1 cellular context compared by ENCODE assay signal in genomic region chr4:102862747-102863146, GRCh38.
TF ChIP-seq lines count a peak whose summit lies in the region.

No MANE protein-coding gene starts in this region.

TF ChIP-seq in HepG2, 621 proteins besides CTCF, POLR2A, EP300 and RAD21 (continued from another document):
- TF ChIP-seq ZBTB49 (CRISPR knock-in tag; IDR thresholded peaks at IDR 0.05; ENCODE audit: borderline replicate concordance) (no peak), ZBTB21 (CRISPR knock-in tag; IDR thresholded peaks at IDR 0.05) (no peak), MYNN (CRISPR knock-in tag; IDR thresholded peaks at IDR 0.05; ENCODE audit: low read depth) (no peak), PAF1 (CRISPR knock-in tag; IDR thresholded peaks at IDR 0.05) (no peak), KAT2B (IDR thresholded peaks at IDR 0.05; ENCODE audit: borderline replicate concordance, low read depth, low read length) (no peak), REXO4 (CRISPR knock-in tag; IDR thresholded peaks at IDR 0.05; ENCODE audit: borderline replicate concordance) (no peak), HNRNPL (IDR thresholded peaks at IDR 0.05; ENCODE audit: low read depth, low read length) (no peak), SATB2 (CRISPR knock-in tag; IDR thresholded peaks at IDR 0.05) (no peak), TOE1 (CRISPR knock-in tag; IDR thresholded peaks at IDR 0.05) (no peak), SRSF4 (IDR thresholded peaks at IDR 0.05; ENCODE audit: low read depth, low read length, poor library complexity, severe bottlenecking) (no peak), REPIN1 (CRISPR knock-in tag; IDR thresholded peaks at IDR 0.05; ENCODE audit: borderline replicate concordance, low read depth) (no peak), ZNF644 (CRISPR knock-in tag; IDR thresholded peaks at IDR 0.05; ENCODE audit: low read depth) (no peak), ZBTB14 (CRISPR knock-in tag; IDR thresholded peaks at IDR 0.05) (no peak), CEBPZ (IDR thresholded peaks at IDR 0.05; ENCODE audit: low read length) (no peak), EED (CRISPR knock-in tag; IDR thresholded peaks at IDR 0.05) (no peak)
- TF ChIP-seq, protein P1, sequence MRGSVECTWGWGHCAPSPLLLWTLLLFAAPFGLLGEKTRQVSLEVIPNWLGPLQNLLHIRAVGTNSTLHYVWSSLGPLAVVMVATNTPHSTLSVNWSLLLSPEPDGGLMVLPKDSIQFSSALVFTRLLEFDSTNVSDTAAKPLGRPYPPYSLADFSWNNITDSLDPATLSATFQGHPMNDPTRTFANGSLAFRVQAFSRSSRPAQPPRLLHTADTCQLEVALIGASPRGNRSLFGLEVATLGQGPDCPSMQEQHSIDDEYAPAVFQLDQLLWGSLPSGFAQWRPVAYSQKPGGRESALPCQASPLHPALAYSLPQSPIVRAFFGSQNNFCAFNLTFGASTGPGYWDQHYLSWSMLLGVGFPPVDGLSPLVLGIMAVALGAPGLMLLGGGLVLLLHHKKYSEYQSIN (CRISPR knock-in tag; IDR thresholded peaks at IDR 0.05; ENCODE audit: borderline replicate concordance) = no peak
TF ChIP-seq in HepG2: peak in this region for 0.
